8 cellular contexts compared by ENCODE assay signal in genomic region chr13:42875448-42876269, GRCh38.
DNase-seq lines count a peak whose midpoint lies in the region; ATAC-seq and TF ChIP-seq lines count a peak whose summit lies in the region.
"Had no signal": no experiment of that assay in that cellular context is flagged by ENCODE, and none has a peak within 500 bp of the region (broad histone marks: within the 10 kb centered on the region; RNA-seq: fewer than 3 reads in every experiment).

No MANE protein-coding gene starts in this region.

- no peak for TF ChIP-seq CTCF in activated B cell treated with CpG ODN at 0.5 μM for 24 hours (IDR thresholded peaks at IDR 0.05)
- TF ChIP-seq CTCF in neural progenitor cell (IDR thresholded peaks at IDR 0.05): peak; percentile 51

- H2AFZ ChIP-seq in neural progenitor cell (replicated peaks): peak overlapping the region; percentile 45

- CTCF ChIA-PET in activated B cell treated with CpG ODN at 0.5 μM for 24 hours (lab: Charles Lee): no interaction called here

- H3K4me2 ChIP-seq in neural progenitor cell: peak overlapping the region; percentile 57

- no peak for DNase-seq in activated B cell treated with CpG ODN at 0.5 μM for 24 hours
- DNase-seq in neural progenitor cell (ENCODE audit: low spot score): peak; percentile 76
- no peak for DNase-seq in natural killer cell treated with Interleukin-12 subunit alpha and Interleukin-12 subunit beta and Interleukin-15 and Interleukin-18, amount 100 ng/mL, for 72 hours (ENCODE audit: low spot score)
- no peak for DNase-seq in stimulated activated CD8-positive, alpha-beta memory T cell treated with anti-CD3 and anti-CD28 coated beads, Interleukin-4, amount 100 ng/mL, for 48 hours
- DNase-seq in COR-L47 (lab: John Stamatoyannopoulos, UW): no peak

- H3K36me3 Mint-ChIP-seq in activated B cell treated with CpG ODN at 0.5 μM for 24 hours (ENCODE audit: low read depth): no peaks in the 10 kb centered on the region
- H3K36me3 Mint-ChIP-seq in neural progenitor cell: no peaks in the 10 kb centered on the region
- H3K36me3 Mint-ChIP-seq in natural killer cell treated with Interleukin-12 subunit alpha and Interleukin-12 subunit beta and Interleukin-15 and Interleukin-18, amount 100 ng/mL, for 72 hours: peaks cover 7% of the 10 kb centered on the region

- peak overlapping the region; percentile 47 for H3K4me3 Mint-ChIP-seq in activated B cell treated with CpG ODN at 0.5 μM for 24 hours
- H3K4me3 Mint-ChIP-seq in neural progenitor cell: no peak overlapping the region
- H3K4me3 Mint-ChIP-seq in natural killer cell treated with Interleukin-12 subunit alpha and Interleukin-12 subunit beta and Interleukin-15 and Interleukin-18, amount 100 ng/mL, for 72 hours: no peak overlapping the region
- H3K4me3 Mint-ChIP-seq: central memory CD8-positive, alpha-beta T cell had no signal

- intact Hi-C loops in activated B cell treated with CpG ODN at 0.5 μM for 24 hours (cut with micrococcal nuclease): loop anchor here (5.0 to 10.0 kb wide), 3 partner anchors 149 to 541 kb away; partner anchors contain the start of gene DNAJC15

- H3K36me3 ChIP-seq in neural progenitor cell: no peaks in the 10 kb centered on the region

- H3K4me3 ChIP-seq in neural progenitor cell: no peak overlapping the region

- peaks cover 59% of the 10 kb centered on the region for H3K27me3 ChIP-seq in neural progenitor cell

- H3K27ac Mint-ChIP-seq in activated B cell treated with CpG ODN at 0.5 μM for 24 hours: peak overlapping the region; percentile 77
- H3K27ac Mint-ChIP-seq in neural progenitor cell: no peak overlapping the region
- no peak overlapping the region for H3K27ac Mint-ChIP-seq in natural killer cell treated with Interleukin-12 subunit alpha and Interleukin-12 subunit beta and Interleukin-15 and Interleukin-18, amount 100 ng/mL, for 72 hours

- peaks cover 6% of the 10 kb centered on the region for H3F3A ChIP-seq in neural progenitor cell (ENCODE audit: low read depth)

- H3K27me3 Mint-ChIP-seq in activated B cell treated with CpG ODN at 0.5 μM for 24 hours (peaks cover 6% of the 10 kb centered on the region), neural progenitor cell (ENCODE audit: insufficient read depth, low read depth) (peaks cover 17% of the 10 kb centered on the region)
- peaks cover 9 to 19% of the 10 kb centered on the region in 2 donors for H3K27me3 Mint-ChIP-seq in natural killer cell treated with Interleukin-12 subunit alpha and Interleukin-12 subunit beta and Interleukin-15 and Interleukin-18, amount 100 ng/mL, for 72 hours

- no peak overlapping the region for H3K27ac ChIP-seq in neural progenitor cell

- H3K4me1 Mint-ChIP-seq in activated B cell treated with CpG ODN at 0.5 μM for 24 hours (peaks cover 22% of the 10 kb centered on the region), neural progenitor cell (peaks cover 20% of the 10 kb centered on the region)
- H3K4me1 Mint-ChIP-seq in natural killer cell treated with Interleukin-12 subunit alpha and Interleukin-12 subunit beta and Interleukin-15 and Interleukin-18, amount 100 ng/mL, for 72 hours (ENCODE audit: low read depth in 2 of 2): peaks cover 0 to 6% of the 10 kb centered on the region in 2 donors
- H3K4me1 Mint-ChIP-seq: central memory CD8-positive, alpha-beta T cell had no signal

- H3K9ac ChIP-seq in neural progenitor cell: no peak overlapping the region

- POLR2A ChIA-PET in activated B cell treated with CpG ODN at 0.5 μM for 24 hours (lab: Charles Lee): no interaction called here

- H4K20me1 ChIP-seq in neural progenitor cell (ENCODE audit: low read depth): no peaks in the 10 kb centered on the region

- ATAC-seq in GM19035 (IDR thresholded peaks at IDR 0.05; ENCODE audit: unreplicated experiment) (peak; percentile 19), HG02973 (IDR thresholded peaks at IDR 0.05; ENCODE audit: unreplicated experiment) (peak; percentile 15), activated B cell treated with CpG ODN at 0.5 μM for 24 hours (ENCODE audit: low read depth) (peak; percentile 38)
- ATAC-seq in natural killer cell treated with Interleukin-12 subunit alpha and Interleukin-12 subunit beta and Interleukin-15 and Interleukin-18, amount 100 ng/mL, for 72 hours: no peak

- H3K9me3 ChIP-seq in neural progenitor cell (ENCODE audit: low read depth): no peaks in the 10 kb centered on the region

- H3K4me1 ChIP-seq in neural progenitor cell: peaks cover 18% of the 10 kb centered on the region

- H3K9me3 Mint-ChIP-seq in activated B cell treated with CpG ODN at 0.5 μM for 24 hours: no peaks in the 10 kb centered on the region
- H3K9me3 Mint-ChIP-seq in neural progenitor cell: peaks cover 4% of the 10 kb centered on the region
- no peaks in the 10 kb centered on the region for H3K9me3 Mint-ChIP-seq in natural killer cell treated with Interleukin-12 subunit alpha and Interleukin-12 subunit beta and Interleukin-15 and Interleukin-18, amount 100 ng/mL, for 72 hours
- H3K9me3 Mint-ChIP-seq: central memory CD8-positive, alpha-beta T cell had no signal

- H3K79me2 ChIP-seq in neural progenitor cell (ENCODE audit: low read depth): no peaks in the 10 kb centered on the region

Comparison
In these comparisons a context has a peak if more than half of its experiments do, and no peak if none do; other contexts are left out.
1. ATAC-seq: peak in GM19035 (single experiment), HG02973 (single experiment) and activated B cell treated with CpG ODN at 0.5 μM for 24 hours (single experiment); none in natural killer cell treated with Interleukin-12 subunit alpha and Interleukin-12 subunit beta and Interleukin-15 and Interleukin-18, amount 100 ng/mL, for 72 hours (0 of 2).